Comparison of ENCODE assay signal across 17 cellular contexts in the genomic region with DNA sequence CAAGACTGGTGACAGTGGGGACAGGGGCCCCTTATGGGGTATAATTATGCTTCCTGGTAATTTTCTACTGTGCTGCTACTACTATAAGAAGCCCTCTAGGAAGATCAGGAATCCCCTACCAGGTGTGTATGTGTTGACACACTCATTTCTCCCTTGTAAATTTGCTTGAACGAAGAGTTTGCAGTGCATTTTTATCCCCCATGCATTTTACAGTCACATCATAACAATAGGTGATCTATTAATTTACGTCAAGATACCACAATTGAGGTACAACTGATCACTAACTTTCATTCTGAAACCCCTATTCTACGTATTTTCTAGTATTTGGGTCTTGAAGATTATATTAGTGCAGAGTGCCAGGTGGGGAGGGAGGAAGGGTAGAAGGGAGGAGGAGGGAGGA.
A peak's percentile ranks its signal among the peaks of the same experiment; 100 is the strongest.
DNase-seq lines count a peak whose midpoint lies in the region; ATAC-seq and TF ChIP-seq lines count a peak whose summit lies in the region.
"Had no signal": no experiment of that assay in that cellular context is flagged by ENCODE, and none has a peak within 500 bp of the region (broad histone marks: within the 10 kb centered on the region; RNA-seq: fewer than 3 reads in every experiment).

No MANE protein-coding gene starts in this region.

- peak; percentile 58 for ATAC-seq in GM19025 (IDR thresholded peaks at IDR 0.05; ENCODE audit: low read depth, unreplicated experiment)
- peak; percentile 72 for ATAC-seq in GM21825 (IDR thresholded peaks at IDR 0.05; ENCODE audit: unreplicated experiment)
- ATAC-seq in HG03108 (IDR thresholded peaks at IDR 0.05; ENCODE audit: unreplicated experiment), result peak; percentile 63
- peak; percentile 17 for ATAC-seq in left colon

- TF ChIP-seq CTCF in esophagus squamous epithelium (IDR thresholded peaks at IDR 0.05), result no peak

- no peak overlapping the region for H3K4me3 ChIP-seq in esophagus squamous epithelium
- H3K4me3 ChIP-seq: BLaER1 treated with 17β-estradiol and CSF1 and Interleukin-3, amounts not matched to agents 10 nM and 100 nM; cardiac muscle cell; skin epidermis had no signal

- TF ChIP-seq POLR2A in esophagus squamous epithelium (IDR thresholded peaks at IDR 0.05), result no peak

- intact Hi-C loops in left colon (cut with DNase I, micrococcal nuclease) (no loop called here), esophagus squamous epithelium (cut with DNase I) (no loop called here)

- no peaks in the 10 kb centered on the region for H3K9me3 ChIP-seq in esophagus squamous epithelium
- H3K9me3 ChIP-seq: BLaER1 treated with 17β-estradiol and CSF1 and Interleukin-3, amounts not matched to agents 10 nM and 100 nM had no signal

- no peaks in the 10 kb centered on the region for H3K27me3 ChIP-seq in esophagus squamous epithelium
- H3K27me3 ChIP-seq: BLaER1 treated with 17β-estradiol and CSF1 and Interleukin-3, amounts not matched to agents 10 nM and 100 nM; cardiac muscle cell had no signal

- H3K36me3 ChIP-seq in esophagus squamous epithelium, result no peaks in the 10 kb centered on the region
- H3K36me3 ChIP-seq: BLaER1 treated with 17β-estradiol and CSF1 and Interleukin-3, amounts not matched to agents 10 nM and 100 nM; cardiac muscle cell had no signal

- DNase-seq in left colon, result no peak
- DNase-seq in central memory CD4-positive, alpha-beta T cell, result no peak
- DNase-seq in NCI-H1694 treated with DMSO at 0.1 percent for 48 hours (lab: John Stamatoyannopoulos, UW), result no peak
- no peak for DNase-seq in esophagus squamous epithelium (lab: John Stamatoyannopoulos, UW)
- DNase-seq in stimulated activated naive CD4-positive, alpha-beta T cell treated with Interleukin-2 at 50 U/mL for 16 hours (lab: John Stamatoyannopoulos, UW), result no peak
- DNase-seq: activated naive CD4-positive, alpha-beta T cell treated with anti-CD3 and anti-CD28 coated beads, Interleukin-2, amount 50 U/mL, for 16 hours; DND-41; H9; midbrain; MV-4-11; NCI-H2171 treated with DMSO at 0.1 percent for 48 hours had no signal

- peaks cover 0 to 22% (median 4%) of the 10 kb centered on the region in 3 donors for H3K4me1 ChIP-seq in esophagus squamous epithelium
- H3K4me1 ChIP-seq: BLaER1 treated with 17β-estradiol and CSF1 and Interleukin-3, amounts not matched to agents 10 nM and 100 nM had no signal

- WGBS in esophagus squamous epithelium, 2 donors, result 66 to 72% methylated on average over 3 of the region's 3 CpGs

- H3K27ac ChIP-seq in esophagus squamous epithelium, result no peak overlapping the region
- H3K27ac ChIP-seq: BLaER1 treated with 17β-estradiol and CSF1 and Interleukin-3, amounts not matched to agents 10 nM and 100 nM; cardiac muscle cell; skin epidermis had no signal

Comparison
In these comparisons a context has a peak if more than half of its experiments do, and no peak if none do; other contexts are left out.
1. ATAC-seq: peak in every context shown above with its lines; median percentile 72 in GM21825; 63 in HG03108; 58 in GM19025; 17 in left colon.